In the genomic region with DNA sequence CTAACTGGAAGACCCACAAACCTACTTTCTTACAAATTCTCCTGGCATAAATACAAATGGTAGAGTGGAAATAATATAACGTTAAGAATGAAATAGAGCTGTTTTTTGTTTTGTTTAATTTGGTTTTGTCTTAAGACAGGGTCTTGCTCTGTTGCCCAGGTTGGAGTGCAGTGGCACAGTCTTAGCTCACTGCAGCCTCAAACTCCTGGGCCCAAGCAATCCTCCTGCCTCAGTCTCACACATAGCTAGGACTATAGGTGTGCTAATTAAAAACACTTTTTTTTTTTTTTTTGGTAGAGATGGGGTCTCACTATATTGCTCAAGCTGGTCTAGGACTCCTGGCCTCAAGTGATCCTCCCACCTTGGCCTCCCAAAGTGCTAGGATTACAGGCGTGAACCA, we compare ENCODE assay signal across 15 cellular contexts. TPM values are rescaled to one million over a fixed set of nuclear protein-coding genes. Genes with fewer than 3 reads are reported as not detected.
"Had no signal": no experiment of that assay in that cellular context is flagged by ENCODE, and none has a peak within 500 bp of the region (broad histone marks: within the 10 kb centered on the region; RNA-seq: fewer than 3 reads in every experiment).

No MANE protein-coding gene starts in this region.

- H3K9me3 Mint-ChIP-seq: mesothelial cell of epicardium, naive B cell had no signal

- H3K9me3 ChIP-seq: esophagus squamous epithelium, gastrocnemius medialis, heart left ventricle, left lung, lower lobe of right lung, mucosa of descending colon had no signal

- H3K4me3 ChIP-seq: coronary artery, dorsolateral prefrontal cortex, esophagus squamous epithelium, gastrocnemius medialis, heart left ventricle, hepatocyte, left lung, lower lobe of right lung, mucosa of descending colon had no signal

- H3K4me3 Mint-ChIP-seq: mesothelial cell of epicardium, naive B cell had no signal

- H3K27ac ChIP-seq: coronary artery, epithelial cell of prostate, esophagus squamous epithelium, gastrocnemius medialis, heart left ventricle, hepatocyte, left lung, lower lobe of right lung had no signal

- H3K27ac Mint-ChIP-seq: mesothelial cell of epicardium had no signal

- DNase-seq: esophagus squamous epithelium, foreskin melanocyte, left cardiac atrium, left lung, left ventricle myocardium superior had no signal

RNA-seq across cellular contexts. Expression of gene DHH, which starts 4.1 kb away (rescaled TPM):
- total RNA-seq: hepatocyte had no signal
